11 cellular contexts compared by ENCODE assay signal in genomic region chr5:8905021-8905420, GRCh38.
A peak's percentile ranks its signal among the peaks of the same experiment; 100 is the strongest.
DNase-seq lines count a peak whose midpoint lies in the region; TF ChIP-seq lines count a peak whose summit lies in the region.
"Had no signal": no experiment of that assay in that cellular context is flagged by ENCODE, and none has a peak within 500 bp of the region (broad histone marks: within the 10 kb centered on the region; RNA-seq: fewer than 3 reads in every experiment).

No MANE protein-coding gene starts in this region.

- H3K27me3 Mint-ChIP-seq in CD4-positive, alpha-beta memory T cell: no peaks in the 10 kb centered on the region

- intact Hi-C loops in ascending aorta (cut with DNase I): no loop called here
- intact Hi-C loops in CD4-positive, alpha-beta memory T cell (cut with micrococcal nuclease): no loop called here

- H3K4me1 ChIP-seq in ascending aorta: no peaks in the 10 kb centered on the region
- no peaks in the 10 kb centered on the region for H3K4me1 ChIP-seq in effector memory CD4-positive, alpha-beta T cell (ENCODE audit: control insufficient read depth, insufficient read depth, low read length, poor library complexity, severe bottlenecking)
- H3K4me1 ChIP-seq in CD4-positive, alpha-beta memory T cell (ENCODE audit: insufficient read depth, low read length): no peaks in the 10 kb centered on the region

- H3K9me3 ChIP-seq in ascending aorta: no peaks in the 10 kb centered on the region
- H3K9me3 ChIP-seq in effector memory CD4-positive, alpha-beta T cell (ENCODE audit: control insufficient read depth, low read length): no peaks in the 10 kb centered on the region
- no peaks in the 10 kb centered on the region for H3K9me3 ChIP-seq in CD4-positive, alpha-beta memory T cell (ENCODE audit: control insufficient read depth in 1 of 2, low read length in 2 of 2)

- no peaks in the 10 kb centered on the region for H3K4me1 Mint-ChIP-seq in CD4-positive, alpha-beta memory T cell
- H3K4me1 Mint-ChIP-seq: CD14-positive monocyte had no signal

- no peak overlapping the region for H3K4me3 ChIP-seq in foreskin fibroblast (ENCODE audit: low read depth in 1 of 2, low read length in 2 of 2)
- no peak overlapping the region for H3K4me3 ChIP-seq in ascending aorta
- H3K4me3 ChIP-seq in effector memory CD4-positive, alpha-beta T cell (ENCODE audit: insufficient read depth, low read depth, low read length, poor library complexity, severe bottlenecking): no peak overlapping the region
- H3K4me3 ChIP-seq in CD4-positive, alpha-beta memory T cell (ENCODE audit: low read length in 2 of 2): no peak overlapping the region

- DNase-seq in AG20443 (ENCODE audit: low spot score) (peak; percentile 16), LHCN-M2 (ENCODE audit: low read depth) (peak; percentile 38), RWPE1 (ENCODE audit: low spot score) (peak; percentile 52), foreskin fibroblast (peak; percentile 82 to 93), activated T-cell treated with anti-CD3 and anti-CD28 coated beads for 4 hours (no peak), ascending aorta (ENCODE audit: low spot score in 2 of 2) (no peak)
- no peak for DNase-seq in effector memory CD4-positive, alpha-beta T cell
- DNase-seq in CD4-positive, alpha-beta memory T cell: no peak
- DNase-seq: kidney glomerular epithelial cell; stimulated activated CD4-positive, alpha-beta T cell treated with anti-CD3 and anti-CD28 coated beads, Interleukin-1b, Interleukin-23, amount 100 ng/mL, for 48 hours had no signal

- no peaks in the 10 kb centered on the region for H3K36me3 Mint-ChIP-seq in CD4-positive, alpha-beta memory T cell
- H3K36me3 Mint-ChIP-seq: CD14-positive monocyte had no signal

- H3K27me3 ChIP-seq in ascending aorta: no peaks in the 10 kb centered on the region
- H3K27me3 ChIP-seq in effector memory CD4-positive, alpha-beta T cell (replicated peaks; ENCODE audit: control insufficient read depth, insufficient read depth, low read length, poor library complexity, severe bottlenecking): no peaks in the 10 kb centered on the region
- H3K27me3 ChIP-seq in CD4-positive, alpha-beta memory T cell (ENCODE audit: insufficient read depth, low read length): no peaks in the 10 kb centered on the region

- no peak overlapping the region for H3K27ac Mint-ChIP-seq in CD4-positive, alpha-beta memory T cell
- H3K27ac Mint-ChIP-seq: CD14-positive monocyte had no signal

- no peak overlapping the region for H3K27ac ChIP-seq in RWPE1
- H3K27ac ChIP-seq in ascending aorta: no peak overlapping the region
- H3K27ac ChIP-seq in effector memory CD4-positive, alpha-beta T cell (ENCODE audit: insufficient read depth, low read length, poor library complexity, severe bottlenecking): no peak overlapping the region
- no peak overlapping the region for H3K27ac ChIP-seq in CD4-positive, alpha-beta memory T cell (ENCODE audit: low read depth, low read length)

- H3K36me3 ChIP-seq in ascending aorta: no peaks in the 10 kb centered on the region
- H3K36me3 ChIP-seq in effector memory CD4-positive, alpha-beta T cell (ENCODE audit: control insufficient read depth, insufficient read depth, low read length): no peaks in the 10 kb centered on the region
- H3K36me3 ChIP-seq in CD4-positive, alpha-beta memory T cell (ENCODE audit: insufficient read depth, low read length): no peaks in the 10 kb centered on the region

- H3K9me3 Mint-ChIP-seq in CD4-positive, alpha-beta memory T cell: peaks cover 0 to 13% (median 6%) of the 10 kb centered on the region in 8 donors

- H3K4me3 Mint-ChIP-seq in CD4-positive, alpha-beta memory T cell: no peak overlapping the region
- H3K4me3 Mint-ChIP-seq: CD14-positive monocyte had no signal

- CTCF ChIA-PET in RWPE1 (lab: Yijun Ruan, JAX): no interaction called here
- CTCF ChIA-PET in CD4-positive, alpha-beta memory T cell (lab: Charles Lee; ENCODE audit: partially characterized antibody): no interaction called here

- POLR2A ChIA-PET in RWPE1 (lab: Yijun Ruan, JAX; ENCODE audit: low non-redundant PET): no interaction called here
- POLR2A ChIA-PET in CD4-positive, alpha-beta memory T cell (lab: Charles Lee; ENCODE audit: partially characterized antibody): no interaction called here

- no peak for TF ChIP-seq CTCF in RWPE1 (conservative IDR thresholded peaks at IDR 0.05; ENCODE audit: low read depth)
- no peak for TF ChIP-seq CTCF in foreskin fibroblast (IDR thresholded peaks at IDR 0.05; ENCODE audit: low read depth, low read length)
- TF ChIP-seq CTCF in ascending aorta (IDR thresholded peaks at IDR 0.05): no peak

Comparison
In these comparisons a context has a peak if more than half of its experiments do, and no peak if none do; other contexts are left out.
1. DNase-seq: peak in AG20443 (single experiment), LHCN-M2 (single experiment), RWPE1 (single experiment) and foreskin fibroblast (2 of 2); none in activated T-cell treated with anti-CD3 and anti-CD28 coated beads for 4 hours (single experiment), ascending aorta (0 of 2), effector memory CD4-positive, alpha-beta T cell (0 of 3) and CD4-positive, alpha-beta memory T cell (0 of 5).